In the genomic region with DNA sequence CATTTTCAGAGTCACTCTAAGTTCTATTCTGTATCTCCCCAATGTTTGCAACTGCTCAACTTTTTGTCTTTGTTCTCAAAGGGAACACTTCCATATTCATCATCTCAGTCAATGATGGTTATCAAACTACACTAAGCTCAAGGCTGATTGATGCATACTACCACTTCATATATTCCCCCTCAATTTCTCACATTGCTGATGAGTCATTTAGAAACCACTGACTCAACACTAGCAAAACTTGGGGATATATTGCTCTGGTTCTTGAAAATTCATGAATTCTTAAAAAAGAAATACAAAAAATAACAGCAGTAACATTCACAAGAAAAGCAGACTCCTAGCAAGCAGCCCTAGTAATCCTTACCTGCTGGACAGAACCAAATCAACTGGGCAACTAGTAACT, we compare ENCODE assay signal across 12 cellular contexts.
DNase-seq lines count a peak whose midpoint lies in the region; ATAC-seq and TF ChIP-seq lines count a peak whose summit lies in the region.
"Had no signal": no experiment of that assay in that cellular context is flagged by ENCODE, and none has a peak within 500 bp of the region (broad histone marks: within the 10 kb centered on the region; RNA-seq: fewer than 3 reads in every experiment).

No MANE protein-coding gene starts in this region.

- DNase-seq in GM13977 (ENCODE audit: low spot score) (peak; percentile 46), astrocyte of the hippocampus (ENCODE audit: low read depth, low spot score) (peak; percentile 3), NCI-H1436 treated with DMSO at 0.1 percent for 48 hours (lab: John Stamatoyannopoulos, UW) (no peak), NCI-H1105 treated with DMSO at 0.1 percent for 48 hours (lab: John Stamatoyannopoulos, UW) (no peak), HuH-7 (ENCODE audit: low spot score) (no peak)
- no peak for DNase-seq in effector memory CD8-positive, alpha-beta T cell
- DNase-seq: COR-L47, heart left ventricle, NCI-H2171 had no signal

- no peak overlapping the region for H3K27ac Mint-ChIP-seq in effector memory CD8-positive, alpha-beta T cell
- H3K27ac Mint-ChIP-seq: GM23338 had no signal

- no peaks in the 10 kb centered on the region for H3K36me3 Mint-ChIP-seq in effector memory CD8-positive, alpha-beta T cell (ENCODE audit: insufficient read depth)

- ATAC-seq in GM21381 (IDR thresholded peaks at IDR 0.05; ENCODE audit: unreplicated experiment) (peak; percentile 77), HG03342 (IDR thresholded peaks at IDR 0.05; ENCODE audit: unreplicated experiment) (peak; percentile 89)
- ATAC-seq in effector memory CD8-positive, alpha-beta T cell (replicated peaks) = no peak
- ATAC-seq: GM23338, heart left ventricle had no signal

- in situ Hi-C loops in GM13977 (cut with MboI; ENCODE audit: low pct_unique_long_range_greater_than_20kb, low sequenced_read_pairs, unreplicated experiment) = no loop called here

- H3K9me3 Mint-ChIP-seq in effector memory CD8-positive, alpha-beta T cell = no peaks in the 10 kb centered on the region

- no peak for TF ChIP-seq CTCF in GM13977 (IDR thresholded peaks at IDR 0.05; ENCODE audit: extremely low read depth, insufficient read depth, missing control alignments)

- H3K27me3 Mint-ChIP-seq in effector memory CD8-positive, alpha-beta T cell = no peaks in the 10 kb centered on the region

- H3K4me3 Mint-ChIP-seq in effector memory CD8-positive, alpha-beta T cell = no peak overlapping the region
- H3K4me3 Mint-ChIP-seq: GM23338 had no signal

- H3K4me1 Mint-ChIP-seq in effector memory CD8-positive, alpha-beta T cell (ENCODE audit: low read depth in 2 of 2) = peaks cover 0 to 2% of the 10 kb centered on the region in 2 donors
- H3K4me1 Mint-ChIP-seq: GM23338 had no signal

Comparison
In these comparisons a context has a peak if more than half of its experiments do, and no peak if none do; other contexts are left out.
1. DNase-seq: peak in GM13977 (single experiment) and astrocyte of the hippocampus (single experiment); none in NCI-H1436 treated with DMSO at 0.1 percent for 48 hours (single experiment), NCI-H1105 treated with DMSO at 0.1 percent for 48 hours (single experiment), HuH-7 (single experiment) and effector memory CD8-positive, alpha-beta T cell (0 of 3).